ENCODE assay signal across 24 cellular contexts in the genomic region with DNA sequence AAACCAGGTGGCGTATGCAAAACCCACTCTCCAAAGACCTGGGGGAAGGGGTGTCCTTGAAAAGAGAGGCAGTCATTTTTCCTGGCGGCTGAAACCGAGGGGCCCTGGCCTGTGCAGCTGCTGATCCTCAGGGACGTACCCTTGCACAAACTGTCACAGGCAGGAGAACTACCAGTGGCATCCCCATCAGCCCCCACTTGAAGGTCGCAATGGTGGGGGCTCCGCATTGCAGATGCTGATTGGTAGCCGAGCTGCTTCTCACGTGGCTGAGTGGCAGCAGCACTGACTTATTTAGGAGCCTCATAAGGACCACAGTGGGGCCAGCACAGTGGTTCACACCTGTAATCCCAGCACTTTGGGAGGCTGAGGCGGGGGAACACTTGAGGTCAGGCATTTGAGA. TPM values are rescaled to one million over a fixed set of nuclear protein-coding genes. Genes with fewer than 3 reads are reported as not detected.
A peak's percentile ranks its signal among the peaks of the same experiment; 100 is the strongest.
DNase-seq lines count a peak whose midpoint lies in the region; FAIRE-seq and TF ChIP-seq lines count a peak whose summit lies in the region.
"Had no signal": no experiment of that assay in that cellular context is flagged by ENCODE, and none has a peak within 500 bp of the region (broad histone marks: within the 10 kb centered on the region; RNA-seq: fewer than 3 reads in every experiment).

No MANE protein-coding gene starts in this region.

- no peak overlapping the region for H2BK20ac ChIP-seq in H1 (ENCODE audit: low read length)

- POLR2A ChIA-PET in H1 (lab: Charles Lee; ENCODE audit: partially characterized antibody): interaction anchor here (1.2 kb wide), 1 partner anchor 8 kb away, joined by 3 read pairs; no protein-coding TSS in a partner anchor

- no peaks in the 10 kb centered on the region for H3K36me3 ChIP-seq in H1 (ENCODE audit: control insufficient read depth in 2 of 4, insufficient read depth in 4 of 4, low read length in 3 of 4)
- H3K36me3 ChIP-seq in neuronal stem cell (replicated peaks in 1 of 2; ENCODE audit: control insufficient read depth in 2 of 2, insufficient read depth in 2 of 2, low read length in 2 of 2): peaks cover 2 to 16% of the 10 kb centered on the region in 2 donors
- no peaks in the 10 kb centered on the region for H3K36me3 ChIP-seq in tibial nerve
- H3K36me3 ChIP-seq in mesenchymal stem cell (ENCODE audit: control insufficient read depth in 1 of 2, insufficient read depth in 2 of 2, low read depth in 1 of 2, low read length in 2 of 2): no peaks in the 10 kb centered on the region
- no peaks in the 10 kb centered on the region for H3K36me3 ChIP-seq in small intestine (ENCODE audit: control insufficient read depth in 2 of 2, insufficient read depth in 2 of 2, low read length in 2 of 2)
- H3K36me3 ChIP-seq: MG63, SJCRH30 had no signal

- H4K91ac ChIP-seq in H1 (replicated peaks; ENCODE audit: insufficient read length, low read length) (no peak overlapping the region), neuronal stem cell (ENCODE audit: low read depth, low read length, poor library complexity) (peak overlapping the region; percentile 16), mesenchymal stem cell (ENCODE audit: low read length) (no peak overlapping the region)

- no peak overlapping the region for H2BK5ac ChIP-seq in H1 (ENCODE audit: low read depth, low read length)
- H2BK5ac ChIP-seq in neuronal stem cell (ENCODE audit: low read length): peak overlapping the region; percentile 10
- no peak overlapping the region for H2BK5ac ChIP-seq in mesenchymal stem cell (ENCODE audit: low read depth, low read length, poor library complexity, severe bottlenecking)

- no peak overlapping the region for H2BK120ac ChIP-seq in H1 (replicated peaks; ENCODE audit: low read depth, low read length)
- no peak overlapping the region for H2BK120ac ChIP-seq in neuronal stem cell (ENCODE audit: low read depth, low read length)
- no peak overlapping the region for H2BK120ac ChIP-seq in mesenchymal stem cell (ENCODE audit: low read depth, low read length)

- H3K9me3 ChIP-seq in H1 (ENCODE audit: insufficient read depth in 2 of 2, low read depth in 1 of 2, low read length in 1 of 2) (no peaks in the 10 kb centered on the region), neuronal stem cell (replicated peaks in 1 of 2; ENCODE audit: control insufficient read depth in 2 of 2, insufficient read depth in 1 of 2, low read depth in 1 of 2, low read length in 2 of 2) (no peaks in the 10 kb centered on the region), tibial nerve (no peaks in the 10 kb centered on the region), mesenchymal stem cell (ENCODE audit: control insufficient read depth, low read length) (no peaks in the 10 kb centered on the region), small intestine (ENCODE audit: control insufficient read depth, low read depth) (no peaks in the 10 kb centered on the region)
- H3K9me3 ChIP-seq: BLaER1, MG63, SJCRH30 had no signal

- H2BK12ac ChIP-seq in H1 (ENCODE audit: low read depth, low read length) (peak overlapping the region; percentile 84; the same call in 1 of the 2 replicates), neuronal stem cell (ENCODE audit: low read length) (no peak overlapping the region), mesenchymal stem cell (ENCODE audit: low read length in 2 of 2) (peak overlapping the region in 1 of 2 experiments; percentile 48)

- H2AFZ ChIP-seq in H1 (ENCODE audit: low read length) (no peak overlapping the region), neuronal stem cell (ENCODE audit: low read length) (no peak overlapping the region), mesenchymal stem cell (ENCODE audit: low read depth, low read length) (no peak overlapping the region)
- H2AFZ ChIP-seq: PC-9 had no signal

- no peak for TF ChIP-seq EP300 in H1 (IDR thresholded peaks at IDR 0.05; ENCODE audit: borderline replicate concordance in 1 of 2, low read depth in 2 of 2, low read length in 2 of 2)
- TF ChIP-seq EP300 in tibial nerve (IDR thresholded peaks at IDR 0.05): no peak

- no peak overlapping the region for H4K5ac ChIP-seq in H1 (ENCODE audit: insufficient read length, low read depth, low read length)

- CTCF ChIA-PET in H1 (lab: Charles Lee; ENCODE audit: partially characterized antibody): interaction anchor here (0.6 to 3.5 kb wide), 13 partner anchors 9 to 89 kb away, joined by 3 to 13 read pairs (median 4); no protein-coding TSS in a partner anchor

- no peaks in the 10 kb centered on the region; a peak in 1 of 7 replicates for H3K27me3 ChIP-seq in H1 (replicated peaks in 1 of 4; ENCODE audit: control insufficient read depth in 3 of 4, extremely low read depth in 1 of 4, insufficient read depth in 3 of 4, low read length in 3 of 4)
- no peaks in the 10 kb centered on the region for H3K27me3 ChIP-seq in neuronal stem cell (ENCODE audit: control insufficient read depth in 3 of 3, insufficient read depth in 3 of 3, low read depth in 1 of 3, low read length in 3 of 3)
- no peaks in the 10 kb centered on the region for H3K27me3 ChIP-seq in tibial nerve
- peaks cover 0 to 2% of the 10 kb centered on the region in 2 experiments for H3K27me3 ChIP-seq in mesenchymal stem cell (ENCODE audit: control insufficient read depth in 1 of 2, insufficient read depth in 1 of 2, low read length in 2 of 2)
- H3K27me3 ChIP-seq in small intestine (ENCODE audit: control insufficient read depth in 2 of 2, insufficient read depth in 2 of 2, low read length in 2 of 2): no peaks in the 10 kb centered on the region
- H3K27me3 ChIP-seq: BLaER1, MG63, SJCRH30 had no signal

- no peak overlapping the region for H3K14ac ChIP-seq in H1 (ENCODE audit: insufficient read length)
- no peak overlapping the region for H3K14ac ChIP-seq in neuronal stem cell (ENCODE audit: low read length)
- no peak overlapping the region for H3K14ac ChIP-seq in mesenchymal stem cell (ENCODE audit: low read length in 2 of 2)

- H3K9ac ChIP-seq in H1 (replicated peaks in 1 of 4; ENCODE audit: extremely low read depth in 1 of 4, low read depth in 3 of 4, low read length in 3 of 4) (no peak overlapping the region), neuronal stem cell (ENCODE audit: low read depth, low read length, poor library complexity) (no peak overlapping the region), mesenchymal stem cell (ENCODE audit: low read length) (no peak overlapping the region)
- H3K9ac ChIP-seq: BLaER1 had no signal

- TF ChIP-seq CTCF in H1 (IDR thresholded peaks at IDR 0.05; ENCODE audit: control extremely low read depth in 1 of 3, insufficient read depth in 1 of 3, low read depth in 1 of 3, low read length in 3 of 3) (no peak), tibial nerve (IDR thresholded peaks at IDR 0.05) (no peak)

- no peaks in the 10 kb centered on the region for H3K79me2 ChIP-seq in H1 (ENCODE audit: control insufficient read depth in 1 of 2, insufficient read depth in 2 of 2, low read length in 2 of 2)

- H3K4ac ChIP-seq in H1 (replicated peaks; ENCODE audit: insufficient read length, low read depth, low read length) (no peak overlapping the region), neuronal stem cell (ENCODE audit: low read length) (no peak overlapping the region), mesenchymal stem cell (ENCODE audit: low read depth in 1 of 2, low read length in 2 of 2) (no peak overlapping the region)

- no peaks in the 10 kb centered on the region for H4K20me1 ChIP-seq in H1 (replicated peaks in 1 of 2; ENCODE audit: control insufficient read depth in 1 of 2, insufficient read depth in 2 of 2, low read length in 2 of 2)
- H4K20me1 ChIP-seq: BLaER1 had no signal

- H3K23me2 ChIP-seq in H1 (ENCODE audit: low read depth, low read length): no peaks in the 10 kb centered on the region; the same call in 1 of the 2 replicates

- H3K23ac ChIP-seq in H1 (ENCODE audit: insufficient read length) (no peak overlapping the region), neuronal stem cell (ENCODE audit: low read depth, low read length, poor library complexity) (peak overlapping the region; percentile 48), mesenchymal stem cell (ENCODE audit: low read length in 2 of 2) (no peak overlapping the region)

- TF ChIP-seq POLR2A in H1 (IDR thresholded peaks at IDR 0.05; ENCODE audit: control extremely low read depth in 1 of 2, low read depth in 2 of 2, low read length in 2 of 2) (no peak), tibial nerve (IDR thresholded peaks at IDR 0.05) (no peak)

- WGBS in H1 (ENCODE audit: extremely low coverage in 1 of 2, insufficient coverage in 1 of 2, insufficient read length in 1 of 2, insufficient replicate concordance in 2 of 2, low coverage in 1 of 2, low lambda C conversion rate in 2 of 2, missing lambda C conversion rate in 1 of 2), 2 experiments: 91% methylated on average over 9 of the region's 9 CpGs; no CpG with 5 or more reads in 1 of the 2 experiments
- no CpG with 5 or more reads among the region's 9 CpGs for WGBS in neuronal stem cell (ENCODE audit: extremely low coverage in 2 of 2, insufficient read length in 2 of 2, insufficient replicate concordance in 1 of 2), 2 donors
- WGBS in tibial nerve, 2 donors: 74 to 87% methylated on average over 6 to 9 of the region's 9 CpGs
- WGBS in mesenchymal stem cell: 68% methylated on average over 9 of the region's 9 CpGs
- WGBS in small intestine, 3 donors: 73 to 90% (median 85%) methylated on average over 9 of the region's 9 CpGs

- no peak for DNase-seq in H1 (ENCODE audit: low read depth in 1 of 2, low spot score in 2 of 2)
- DNase-seq in neuronal stem cell (ENCODE audit: low spot score): no peak
- DNase-seq in tibial nerve (ENCODE audit: low spot score in 2 of 2): no peak
- no peak for DNase-seq in mesenchymal stem cell
- DNase-seq in HK-2 (ENCODE audit: unreplicated experiment): no peak
- no peak for DNase-seq in small intestine
- DNase-seq: CD4-positive, alpha-beta memory T cell; DMS53; EL; HFFc6; Karpas-422; NCI-H1092; NCI-H1436 treated with DMSO at 0.1 percent for 48 hours; NCI-H2029; NCI-H526; PC-9; SJCRH30 had no signal

- H2AK5ac ChIP-seq in H1 (ENCODE audit: low read depth, low read length): no peak overlapping the region
- peak overlapping the region; percentile 44 for H2AK5ac ChIP-seq in neuronal stem cell (ENCODE audit: low read depth, low read length)
- no peak overlapping the region for H2AK5ac ChIP-seq in mesenchymal stem cell (ENCODE audit: low read length, severe bottlenecking)

- H3K4me1 ChIP-seq in H1 (replicated peaks in 1 of 4; ENCODE audit: control insufficient read depth in 3 of 4, insufficient read depth in 4 of 4, low read length in 3 of 4): peaks cover 6 to 44% (median 32%) of the 10 kb centered on the region in 4 experiments
- H3K4me1 ChIP-seq in neuronal stem cell (ENCODE audit: control insufficient read depth in 2 of 2, insufficient read depth in 1 of 2, low read depth in 1 of 2, low read length in 2 of 2): peaks cover 31 to 39% of the 10 kb centered on the region in 2 donors
- peaks cover 0 to 69% (median 43%) of the 10 kb centered on the region in 4 donors for H3K4me1 ChIP-seq in tibial nerve
- H3K4me1 ChIP-seq in mesenchymal stem cell (ENCODE audit: control insufficient read depth, insufficient read depth, low read depth, low read length): peaks cover 36% of the 10 kb centered on the region
- H3K4me1 ChIP-seq in small intestine (ENCODE audit: control insufficient read depth in 2 of 2, insufficient read depth in 1 of 2, low read depth in 1 of 2, low read length in 1 of 2): no peaks in the 10 kb centered on the region

- H3K4me2 ChIP-seq in H1 (ENCODE audit: insufficient read depth in 1 of 2, low read depth in 2 of 2, low read length in 2 of 2) (no peak overlapping the region), neuronal stem cell (ENCODE audit: insufficient read depth, low read length, poor library complexity, severe bottlenecking) (no peak overlapping the region), mesenchymal stem cell (ENCODE audit: low read length, poor library complexity, severe bottlenecking) (no peak overlapping the region)
- H3K4me2 ChIP-seq: BLaER1, PC-9 had no signal

- no peak overlapping the region for H3K56ac ChIP-seq in H1 (replicated peaks; ENCODE audit: insufficient read length, low read depth, low read length)

- no peak overlapping the region for H2BK15ac ChIP-seq in H1 (ENCODE audit: low read length)
- H2BK15ac ChIP-seq in neuronal stem cell (ENCODE audit: low read length): no peak overlapping the region
- no peak overlapping the region for H2BK15ac ChIP-seq in mesenchymal stem cell (ENCODE audit: low read depth, poor library complexity, severe bottlenecking)

- FAIRE-seq in H1 (lab: Jason Lieb, UNC) (no peak), small intestine (lab: Jason Lieb, UNC) (no peak)
- FAIRE-seq: GM12892, GM18507, HTR-8/SVneo had no signal

- TF ChIP-seq RAD21 in H1 (IDR thresholded peaks at IDR 0.05 in 1 of 2, conservative IDR thresholded peaks at IDR 0.05 in 1 of 2; ENCODE audit: low read depth in 2 of 2, low read length in 2 of 2): no peak

- H3K27ac ChIP-seq in angular gyrus (ENCODE audit: low read depth, low read length): peak overlapping the region; percentile 41
- H3K27ac ChIP-seq in H1 (ENCODE audit: low read depth, low read length): no peak overlapping the region
- no peak overlapping the region for H3K27ac ChIP-seq in neuronal stem cell (replicated peaks; ENCODE audit: low read length)
- H3K27ac ChIP-seq in tibial nerve: peak overlapping the region; percentile 5 to 96 (median 85)
- H3K27ac ChIP-seq in mesenchymal stem cell (ENCODE audit: low read length, poor library complexity, severe bottlenecking): no peak overlapping the region
- no peak overlapping the region for H3K27ac ChIP-seq in small intestine (ENCODE audit: low read depth in 1 of 2, low read length in 1 of 2)
- H3K27ac ChIP-seq: BLaER1, PC-9, RWPE1, SJCRH30 had no signal

- H3K4me3 ChIP-seq in H1 (ENCODE audit: extremely low read depth in 1 of 4, insufficient read depth in 2 of 4, low read depth in 3 of 4, low read length in 4 of 4): no peak overlapping the region
- no peak overlapping the region for H3K4me3 ChIP-seq in neuronal stem cell (ENCODE audit: low read length in 2 of 2)
- no peak overlapping the region for H3K4me3 ChIP-seq in tibial nerve
- no peak overlapping the region for H3K4me3 ChIP-seq in mesenchymal stem cell (ENCODE audit: insufficient read depth in 1 of 2, low read depth in 1 of 2, low read length in 2 of 2)
- no peak overlapping the region for H3K4me3 ChIP-seq in small intestine (ENCODE audit: low read depth in 1 of 2, low read length in 2 of 2)
- H3K4me3 ChIP-seq: BLaER1, MG63, PC-9, SJCRH30 had no signal

- H3K79me1 ChIP-seq in H1 (ENCODE audit: low read depth, low read length): no peaks in the 10 kb centered on the region
- H3K79me1 ChIP-seq in neuronal stem cell (ENCODE audit: low read depth, low read length): no peaks in the 10 kb centered on the region
- no peaks in the 10 kb centered on the region for H3K79me1 ChIP-seq in mesenchymal stem cell (replicated peaks; ENCODE audit: low read length, poor library complexity, severe bottlenecking)

- no peak overlapping the region; the same call in 1 of the 2 replicates for H4K8ac ChIP-seq in H1 (ENCODE audit: extremely low read depth, insufficient read depth, low read length)
- H4K8ac ChIP-seq in neuronal stem cell (ENCODE audit: low read depth, low read length): no peak overlapping the region
- no peak overlapping the region for H4K8ac ChIP-seq in mesenchymal stem cell (ENCODE audit: low read length)

- H3K18ac ChIP-seq in H1 (ENCODE audit: extremely low read depth, low read length) (no peak overlapping the region), neuronal stem cell (ENCODE audit: low read length) (peak overlapping the region; percentile 57), mesenchymal stem cell (ENCODE audit: low read depth in 1 of 2, low read length in 2 of 2) (peak overlapping the region in 1 of 2 experiments; percentile 25)

RNA-seq across cellular contexts. Expression of a gene that starts 35.0 kb away (rescaled TPM):
- 12.6 and 13.1 TPM in 2 replicates for total RNA-seq in H1 (2021; fragmentation: NEBNext Ultra II Directional; extraction: Animal tissue kit (Norgen Biotek cat#: 25700))
- polyA plus RNA-seq in H1 (2011; rRNA removed): 8.8 and 13.9 TPM in 2 replicates
- 10.7 TPM for polyA plus RNA-seq in H1 (2011; cell fraction: cytosol; rRNA removed)
- 12.2 TPM for polyA plus RNA-seq in H1 (2011; cell fraction: nucleus; rRNA removed)
- polyA plus RNA-seq in H1 (2012, experiment 1 of 2): 8.2 to 11.6 TPM (median 10.3 TPM) in 4 replicates
- 11.4 TPM for polyA plus RNA-seq in H1 (2012, experiment 2 of 2)
- polyA plus RNA-seq in H1 (2013, experiment 1 of 2): 6.2 TPM
- polyA plus RNA-seq in H1 (2013, experiment 2 of 2): 6.5 TPM
- polyA minus RNA-seq in H1 (2011; rRNA and poly(A)+ RNA removed): 10.9 and 12.7 TPM in 2 replicates
- 13.9 TPM for polyA minus RNA-seq in H1 (2011; cell fraction: cytosol; rRNA and poly(A)+ RNA removed)
- polyA minus RNA-seq in H1 (2011; cell fraction: nucleus; rRNA and poly(A)+ RNA removed): 19.5 TPM
- polyA plus RNA-seq in neuronal stem cell (2013, experiment 1 of 2): 23.5 TPM
- 23.9 TPM for polyA plus RNA-seq in neuronal stem cell (2013, experiment 2 of 2)
- total RNA-seq in tibial nerve: 100 to 1,000 TPM in 3 of 4 donors, 10 to 100 TPM in 1; 93.3 to 121 (median 117) TPM
- polyA plus RNA-seq in mesenchymal stem cell (2013, experiment 1 of 2): 26.3 TPM
- 26.1 TPM for polyA plus RNA-seq in mesenchymal stem cell (2013, experiment 2 of 2)
- polyA plus RNA-seq in small intestine: 10 to 100 TPM; 46.5 to 60.8 (median 57.4) TPM

Comparison
In these comparisons a context has a peak if more than half of its experiments do, and no peak if none do; other contexts are left out.
1. H3K27ac ChIP-seq: peak in angular gyrus (single experiment) and tibial nerve (4 of 4); none in H1 (single experiment), neuronal stem cell (single experiment), mesenchymal stem cell (single experiment) and small intestine (0 of 2).